9 cellular contexts compared by ENCODE assay signal in genomic region chr10:32982293-32982709, GRCh38. TPM values are rescaled to one million over a fixed set of nuclear protein-coding genes. Genes with fewer than 3 reads are reported as not detected.
A peak's percentile ranks its signal among the peaks of the same experiment; 100 is the strongest.
DNase-seq lines count a peak whose midpoint lies in the region; ATAC-seq and TF ChIP-seq lines count a peak whose summit lies in the region.
"Had no signal": no experiment of that assay in that cellular context is flagged by ENCODE, and none has a peak within 500 bp of the region (broad histone marks: within the 10 kb centered on the region; RNA-seq: fewer than 3 reads in every experiment).

No MANE protein-coding gene starts in this region.

- intact Hi-C loops in gastrocnemius medialis (cut with DNase I; ENCODE audit: low total_unique reads), result no loop called here

- DNase-seq in H4 (ENCODE audit: low spot score) (peak; percentile 67), gastrocnemius medialis (no peak), AG08396 (ENCODE audit: low spot score) (no peak), midbrain (lab: John Stamatoyannopoulos, UW) (no peak)
- DNase-seq in activated CD4-positive, alpha-beta memory T cell treated with anti-CD3 and anti-CD28 coated beads, Interleukin-2, amount 10 ng/mL, durations not matched to agents 7 days and 5 days, result no peak
- no peak for DNase-seq in activated CD4-positive, alpha-beta T cell treated with anti-CD3 and anti-CD28 coated beads for 48 hours

- no peaks in the 10 kb centered on the region for H3K9me3 ChIP-seq in gastroesophageal sphincter
- H3K9me3 ChIP-seq in gastrocnemius medialis, result no peaks in the 10 kb centered on the region

- in situ Hi-C loops in gastrocnemius medialis (cut with MboI; ENCODE audit: low sequenced_read_pairs in 4 of 4), result no loop called here

- H3K27ac ChIP-seq in gastroesophageal sphincter, result peak overlapping the region in 3 of 4 donors; percentile 93 to 95 (median 94)
- peak overlapping the region; percentile 84 to 91 (median 88) for H3K27ac ChIP-seq in gastrocnemius medialis

- TF ChIP-seq CTCF in gastroesophageal sphincter (IDR thresholded peaks at IDR 0.05), result no peak
- TF ChIP-seq CTCF in gastrocnemius medialis (IDR thresholded peaks at IDR 0.05 in 4 of 5, conservative IDR thresholded peaks at IDR 0.05 in 1 of 5), result no peak

- WGBS in gastroesophageal sphincter (ENCODE audit: low coverage in 1 of 2), 2 donors, result 44 to 55% methylated on average over 3 to 9 of the region's 9 CpGs

- CTCF ChIA-PET in activated CD4-positive, alpha-beta memory T cell treated with anti-CD3 and anti-CD28 coated beads, Interleukin-2, amount 10 ng/mL, durations not matched to agents 7 days and 5 days (lab: Charles Lee), result interaction anchor here (3.4 kb wide), 1 partner anchor 27 kb away, joined by 16 read pairs; no protein-coding TSS in a partner anchor

- H3K4me3 ChIP-seq in gastroesophageal sphincter, result no peak overlapping the region
- no peak overlapping the region for H3K4me3 ChIP-seq in gastrocnemius medialis

- no peak for TF ChIP-seq EP300 in gastroesophageal sphincter (IDR thresholded peaks at IDR 0.05)

- H3K4me1 ChIP-seq in gastroesophageal sphincter (peaks cover 0 to 33% (median 0%) of the 10 kb centered on the region in 3 donors), gastrocnemius medialis (peaks cover 4 to 5% of the 10 kb centered on the region in 2 donors)

- no peaks in the 10 kb centered on the region for H3K36me3 ChIP-seq in gastroesophageal sphincter
- H3K36me3 ChIP-seq in gastrocnemius medialis, result no peaks in the 10 kb centered on the region

- POLR2A ChIA-PET in activated CD4-positive, alpha-beta memory T cell treated with anti-CD3 and anti-CD28 coated beads, Interleukin-2, amount 10 ng/mL, durations not matched to agents 7 days and 5 days (lab: Charles Lee), result interaction anchor here (1.3 to 4.4 kb wide), 6 partner anchors 26 to 604 kb away, joined by 3 to 100 read pairs (median 17); partner anchors contain the start of gene ITGB1

- H3K4me1 Mint-ChIP-seq in activated CD4-positive, alpha-beta memory T cell treated with anti-CD3 and anti-CD28 coated beads, Interleukin-2, amount 10 ng/mL, durations not matched to agents 7 days and 5 days, result peaks cover 42% of the 10 kb centered on the region

- no peaks in the 10 kb centered on the region for H3K27me3 Mint-ChIP-seq in activated CD4-positive, alpha-beta memory T cell treated with anti-CD3 and anti-CD28 coated beads, Interleukin-2, amount 10 ng/mL, durations not matched to agents 7 days and 5 days

- ATAC-seq in gastroesophageal sphincter, result no peak
- ATAC-seq in gastrocnemius medialis, result no peak
- no peak for ATAC-seq in GM19463 (IDR thresholded peaks at IDR 0.05; ENCODE audit: unreplicated experiment)

- peak overlapping the region; percentile 93 for H3K27ac Mint-ChIP-seq in activated CD4-positive, alpha-beta memory T cell treated with anti-CD3 and anti-CD28 coated beads, Interleukin-2, amount 10 ng/mL, durations not matched to agents 7 days and 5 days
- H3K27ac Mint-ChIP-seq: activated T-helper 1 cell treated with anti-CD3 and anti-CD28 coated beads, Interleukin-12 subunit alpha, Interleukin-12 subunit beta, Interleukin-2, Interleukin-4 antibody, amounts not matched to agents 30 ng/mL and 10 ng/mL and 1 ng/mL, durations not matched to agents 14 hours and 24 hours and 36 hours had no signal

- H3K4me3 Mint-ChIP-seq in activated CD4-positive, alpha-beta memory T cell treated with anti-CD3 and anti-CD28 coated beads, Interleukin-2, amount 10 ng/mL, durations not matched to agents 7 days and 5 days, result no peak overlapping the region
- H3K4me3 Mint-ChIP-seq: activated T-helper 1 cell treated with anti-CD3 and anti-CD28 coated beads, Interleukin-12 subunit alpha, Interleukin-12 subunit beta, Interleukin-2, Interleukin-4 antibody, amounts not matched to agents 30 ng/mL and 10 ng/mL and 1 ng/mL, durations not matched to agents 14 hours and 24 hours and 36 hours had no signal

- no peaks in the 10 kb centered on the region for H3K9me3 Mint-ChIP-seq in activated CD4-positive, alpha-beta memory T cell treated with anti-CD3 and anti-CD28 coated beads, Interleukin-2, amount 10 ng/mL, durations not matched to agents 7 days and 5 days
- H3K9me3 Mint-ChIP-seq: activated T-helper 1 cell treated with anti-CD3 and anti-CD28 coated beads, Interleukin-12 subunit alpha, Interleukin-12 subunit beta, Interleukin-2, Interleukin-4 antibody, amounts not matched to agents 30 ng/mL and 10 ng/mL and 1 ng/mL, durations not matched to agents 14 hours and 24 hours and 36 hours had no signal

- TF ChIP-seq POLR2A in gastroesophageal sphincter (IDR thresholded peaks at IDR 0.05), result no peak
- no peak for TF ChIP-seq POLR2A in gastrocnemius medialis (IDR thresholded peaks at IDR 0.05)

- H3K36me3 Mint-ChIP-seq in activated CD4-positive, alpha-beta memory T cell treated with anti-CD3 and anti-CD28 coated beads, Interleukin-2, amount 10 ng/mL, durations not matched to agents 7 days and 5 days (ENCODE audit: low read depth), result no peaks in the 10 kb centered on the region

- no peaks in the 10 kb centered on the region for H3K27me3 ChIP-seq in gastroesophageal sphincter
- no peaks in the 10 kb centered on the region for H3K27me3 ChIP-seq in gastrocnemius medialis

RNA-seq across cellular contexts. Expression of gene ITGB1, which starts 24.3 kb away (rescaled TPM):
- total RNA-seq in H4 (2014; rRNA removed; shearing (Covaris generic)), result 650 and 683 TPM in 2 replicates
- total RNA-seq in activated CD4-positive, alpha-beta memory T cell treated with anti-CD3 and anti-CD28 coated beads, Interleukin-2, amount 10 ng/mL, durations not matched to agents 7 days and 5 days, result 100 to 1,000 TPM; 233 to 242 TPM
- total RNA-seq in gastroesophageal sphincter (1,000 to 10,000 TPM in 3 of 4 donors, 100 to 1,000 TPM in 1; 998 to 2,832 (median 1,462) TPM), gastrocnemius medialis (100 to 1,000 TPM; 242 to 379 (median 368) TPM)
